In the genomic region with DNA sequence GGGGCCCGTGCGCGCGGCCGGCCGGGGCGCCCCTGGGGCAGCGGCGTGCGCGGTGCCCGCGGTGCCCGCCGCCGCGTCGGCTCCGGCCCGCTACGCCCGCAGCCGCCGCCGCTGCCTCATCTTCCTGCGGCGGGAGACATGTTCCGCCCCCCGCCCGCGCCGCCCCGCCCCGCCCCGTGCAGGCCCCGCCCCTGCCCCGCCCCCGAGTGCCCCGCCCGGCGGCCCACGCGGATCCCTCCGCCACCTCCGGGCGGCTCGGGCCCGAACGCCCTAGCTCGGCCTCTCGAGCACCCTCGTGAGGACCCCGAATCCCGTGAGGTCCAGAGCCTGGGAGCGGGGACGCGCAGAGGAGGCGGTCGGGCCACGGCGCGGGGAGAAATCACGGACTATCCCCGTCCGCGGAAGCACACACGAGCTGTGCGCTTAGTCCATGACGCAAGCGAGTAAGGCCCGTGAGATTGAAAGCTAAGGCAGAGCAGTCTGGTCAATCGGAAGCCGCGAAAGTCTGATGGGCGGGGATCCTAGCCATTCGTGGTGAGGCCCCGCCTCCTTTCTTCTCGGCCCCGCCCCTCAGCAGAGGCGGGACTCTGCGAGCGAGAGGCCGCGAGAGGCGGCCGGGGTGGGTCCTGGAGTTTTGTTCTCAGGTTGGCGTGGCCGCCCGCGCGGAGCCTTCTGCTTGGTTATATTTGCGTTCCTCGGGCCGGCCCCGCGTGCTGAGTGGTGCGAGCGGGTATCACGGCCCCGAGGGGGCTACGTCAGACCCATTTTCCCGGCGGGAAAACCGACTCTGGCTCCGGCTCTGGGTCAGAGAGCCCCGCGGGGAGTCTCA, we compare ENCODE assay signal across 8 cellular contexts.
DNase-seq lines count a peak whose midpoint lies in the region; ATAC-seq and FAIRE-seq lines count a peak whose summit lies in the region.

Gene TCF3 (minus strand): TSS at position 145 of the 829 bp plus-strand sequence. CDS start 2,367 bp downstream, outside the sequence.

- H3K36me3 Mint-ChIP-seq in effector memory CD8-positive, alpha-beta T cell (ENCODE audit: insufficient read depth): peaks cover 30% of the 10 kb centered on the region

- H3K4me3 Mint-ChIP-seq in effector memory CD8-positive, alpha-beta T cell: peak within 1 kb of the TSS; percentile 87 to 89

- peak within 1 kb of the TSS; percentile 89 to 96 for H3K27ac Mint-ChIP-seq in effector memory CD8-positive, alpha-beta T cell

- peaks cover 12 to 19% of the 10 kb centered on the region in 2 donors for H3K4me1 Mint-ChIP-seq in effector memory CD8-positive, alpha-beta T cell (ENCODE audit: low read depth in 2 of 2)

- DNase-seq in COLO829 (ENCODE audit: low spot score) (peak; percentile 100), HTR-8/SVneo (ENCODE audit: insufficient read length, low spot score) (peak; percentile 98), NOMO-1 treated with dmso at 0.1 percent for 144 hours (lab: John Stamatoyannopoulos, UW; ENCODE audit: unreplicated experiment) (peak; percentile 97), medulla oblongata (ENCODE audit: extremely low spot score) (peak; percentile 99)
- peak; percentile 93 to 97 (median 94) for DNase-seq in activated CD8-positive, alpha-beta memory T cell treated with anti-CD3 and anti-CD28 coated beads for 48 hours (ENCODE audit: low read depth in 2 of 3, low spot score in 2 of 3)
- DNase-seq in effector memory CD8-positive, alpha-beta T cell: peak; percentile 98 to 99 (median 99)
- DNase-seq in stimulated activated CD8-positive, alpha-beta memory T cell treated with anti-CD3 and anti-CD28 coated beads, Interleukin-12 subunit alpha, Interleukin-12 subunit beta, amount 100 ng/mL, for 1 hour (ENCODE audit: low read depth): peak; percentile 97

- peaks cover 6 to 12% of the 10 kb centered on the region in 2 donors for H3K27me3 Mint-ChIP-seq in effector memory CD8-positive, alpha-beta T cell

- peak; percentile 50 for ATAC-seq in GM21367 (IDR thresholded peaks at IDR 0.05; ENCODE audit: unreplicated experiment)
- peak; percentile 86 for ATAC-seq in effector memory CD8-positive, alpha-beta T cell (replicated peaks)

- H3K9me3 Mint-ChIP-seq in effector memory CD8-positive, alpha-beta T cell: no peaks in the 10 kb centered on the region

- peak; percentile 72 for FAIRE-seq in HTR-8/SVneo (lab: Jason Lieb, UNC)

Comparison
In these comparisons a context has a peak if more than half of its experiments do, and no peak if none do; other contexts are left out.
1. Peak in every context shown above with its lines: DNase-seq and ATAC-seq.